Comparison of ENCODE assay signal across 14 cellular contexts in the genomic region with DNA sequence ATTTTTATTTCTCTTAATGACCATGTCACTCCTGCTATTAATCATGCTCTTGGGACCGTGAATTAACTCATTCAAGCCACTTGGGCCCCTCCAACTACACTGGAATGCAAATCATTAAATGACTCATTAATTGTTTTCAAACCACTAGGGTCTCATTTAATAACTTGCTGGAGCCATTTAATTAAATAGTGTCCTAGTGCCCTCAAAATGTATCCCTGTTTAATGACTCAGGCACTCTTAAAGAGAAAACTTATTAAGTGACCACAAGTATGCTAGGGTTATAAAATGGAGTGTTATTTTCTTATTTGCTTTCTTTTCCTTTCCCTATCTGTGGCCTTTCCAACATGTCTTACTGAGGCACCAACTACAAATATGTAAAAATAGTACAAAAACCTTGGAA.
"Had no signal": no experiment of that assay in that cellular context is flagged by ENCODE, and none has a peak within 500 bp of the region (broad histone marks: within the 10 kb centered on the region; RNA-seq: fewer than 3 reads in every experiment).

No MANE protein-coding gene starts in this region.

- DNase-seq: activated B cell treated with CpG ODN at 0.5 μM for 24 hours; activated CD4-positive, alpha-beta T cell treated with anti-CD3 and anti-CD28 coated beads, Interleukin-2, amount 10 ng/mL, durations not matched to agents 24 days and 14 days; activated CD8-positive, alpha-beta memory T cell treated with anti-CD3 and anti-CD28 coated beads for 24 hours; activated naive CD4-positive, alpha-beta T cell treated with Interleukin-2 at 50 U/mL for 16 hours; activated naive CD8-positive, alpha-beta T cell treated with anti-CD3 and anti-CD28 coated beads, Interleukin-2, amount 50 U/mL, for 24 hours; cortex of kidney; effector memory CD4-positive, alpha-beta T cell; left cardiac atrium; small intestine had no signal

- H3K27me3 ChIP-seq: gastroesophageal sphincter had no signal

- H3K27me3 Mint-ChIP-seq: activated B cell treated with CpG ODN at 0.5 μM for 24 hours; activated CD4-positive, alpha-beta T cell treated with anti-CD3 and anti-CD28 coated beads, Interleukin-2, amount 10 ng/mL, durations not matched to agents 24 days and 14 days; activated naive CD8-positive, alpha-beta T cell treated with anti-CD3 and anti-CD28 coated beads, Interleukin-2, amount 50 U/mL, for 24 hours; central memory CD8-positive, alpha-beta T cell had no signal

- H3K4me1 Mint-ChIP-seq: activated B cell treated with CpG ODN at 0.5 μM for 24 hours; activated CD4-positive, alpha-beta T cell treated with anti-CD3 and anti-CD28 coated beads, Interleukin-2, amount 10 ng/mL, durations not matched to agents 24 days and 14 days; activated naive CD8-positive, alpha-beta T cell treated with anti-CD3 and anti-CD28 coated beads, Interleukin-2, amount 50 U/mL, for 24 hours; central memory CD8-positive, alpha-beta T cell had no signal

- H3K4me3 Mint-ChIP-seq: activated B cell treated with CpG ODN at 0.5 μM for 24 hours; activated CD4-positive, alpha-beta T cell treated with anti-CD3 and anti-CD28 coated beads, Interleukin-2, amount 10 ng/mL, durations not matched to agents 24 days and 14 days; activated naive CD8-positive, alpha-beta T cell treated with anti-CD3 and anti-CD28 coated beads, Interleukin-2, amount 50 U/mL, for 24 hours; central memory CD8-positive, alpha-beta T cell; neural crest cell; T-helper 1 cell treated with Interleukin-12 subunit alpha and Interleukin-12 subunit beta and Interleukin-4 antibody, amounts not matched to agents 30 μg/mL and 1 μg/mL, for 36 hours had no signal

- H3K36me3 ChIP-seq: gastroesophageal sphincter had no signal

- ATAC-seq: activated naive CD8-positive, alpha-beta T cell treated with anti-CD3 and anti-CD28 coated beads, Interleukin-2, amount 50 U/mL, for 24 hours; gastroesophageal sphincter; left cardiac atrium had no signal

- H3K9me3 Mint-ChIP-seq: activated B cell treated with CpG ODN at 0.5 μM for 24 hours; activated CD4-positive, alpha-beta T cell treated with anti-CD3 and anti-CD28 coated beads, Interleukin-2, amount 10 ng/mL, durations not matched to agents 24 days and 14 days; activated naive CD8-positive, alpha-beta T cell treated with anti-CD3 and anti-CD28 coated beads, Interleukin-2, amount 50 U/mL, for 24 hours; neural crest cell had no signal

- H3K27ac ChIP-seq: epithelial cell of prostate, gastroesophageal sphincter had no signal

- H3K9me3 ChIP-seq: gastroesophageal sphincter had no signal

- H3K4me3 ChIP-seq: gastroesophageal sphincter had no signal

- H3K27ac Mint-ChIP-seq: activated B cell treated with CpG ODN at 0.5 μM for 24 hours; activated CD4-positive, alpha-beta T cell treated with anti-CD3 and anti-CD28 coated beads, Interleukin-2, amount 10 ng/mL, durations not matched to agents 24 days and 14 days; activated naive CD8-positive, alpha-beta T cell treated with anti-CD3 and anti-CD28 coated beads, Interleukin-2, amount 50 U/mL, for 24 hours; T-helper 1 cell treated with Interleukin-12 subunit alpha and Interleukin-12 subunit beta and Interleukin-4 antibody, amounts not matched to agents 30 μg/mL and 1 μg/mL, for 36 hours had no signal
